Comparison of ENCODE assay signal across 1 cellular context in the genomic region with DNA sequence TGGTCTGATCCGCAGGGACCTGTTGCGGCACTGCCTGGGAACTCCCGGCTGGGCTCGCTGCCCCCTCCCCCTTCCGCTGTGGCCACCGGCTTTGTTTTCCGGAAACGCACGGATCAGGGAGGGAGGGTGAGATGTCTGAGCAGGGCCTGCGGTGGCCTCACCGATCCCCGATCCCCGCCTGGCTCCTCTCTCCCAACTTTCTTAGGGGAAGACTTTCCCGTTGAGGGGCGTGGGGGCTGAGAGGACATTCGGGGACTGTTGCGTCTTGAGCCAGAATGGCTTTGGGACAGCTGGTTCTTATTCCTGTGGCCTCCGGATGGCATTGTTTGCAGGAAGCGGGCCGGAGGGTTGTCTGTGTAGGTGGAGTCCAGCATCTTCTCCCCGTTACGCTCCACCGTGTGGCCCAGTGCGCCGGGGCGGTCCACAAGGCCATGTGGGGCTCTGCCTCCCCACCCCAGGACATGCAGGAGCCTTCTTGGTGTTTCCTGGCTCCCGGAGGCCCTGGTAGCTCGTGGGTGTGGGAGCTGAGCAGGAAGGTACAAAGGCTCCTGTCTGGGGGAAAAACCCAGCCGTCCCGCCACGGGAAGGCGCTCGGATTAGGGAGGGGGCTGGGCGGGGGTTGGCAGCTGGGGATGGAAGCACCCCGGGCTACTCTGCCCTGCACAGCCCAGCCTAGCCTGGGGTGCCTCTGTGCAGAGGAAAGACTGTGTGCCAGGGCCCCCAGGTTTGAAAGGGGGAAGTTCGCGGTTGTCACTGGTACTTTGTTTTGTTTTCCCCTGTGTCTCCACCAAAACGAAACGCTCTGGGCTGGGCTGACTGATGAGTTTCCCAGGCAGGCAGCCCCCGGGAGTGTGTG.
TF ChIP-seq lines count a peak whose summit lies in the region.

No MANE protein-coding gene starts in this region.

TF ChIP-seq in HepG2, 621 proteins besides CTCF, POLR2A, EP300 and RAD21 (continued from another document and continues in another):
- TF ChIP-seq, protein P1, sequence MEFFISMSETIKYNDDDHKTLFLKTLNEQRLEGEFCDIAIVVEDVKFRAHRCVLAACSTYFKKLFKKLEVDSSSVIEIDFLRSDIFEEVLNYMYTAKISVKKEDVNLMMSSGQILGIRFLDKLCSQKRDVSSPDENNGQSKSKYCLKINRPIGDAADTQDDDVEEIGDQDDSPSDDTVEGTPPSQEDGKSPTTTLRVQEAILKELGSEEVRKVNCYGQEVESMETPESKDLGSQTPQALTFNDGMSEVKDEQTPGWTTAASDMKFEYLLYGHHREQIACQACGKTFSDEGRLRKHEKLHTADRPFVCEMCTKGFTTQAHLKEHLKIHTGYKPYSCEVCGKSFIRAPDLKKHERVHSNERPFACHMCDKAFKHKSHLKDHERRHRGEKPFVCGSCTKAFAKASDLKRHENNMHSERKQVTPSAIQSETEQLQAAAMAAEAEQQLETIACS (CRISPR knock-in tag; IDR thresholded peaks at IDR 0.05), result no peak
- TF ChIP-seq KLF11 (CRISPR knock-in tag; IDR thresholded peaks at IDR 0.05) (no peak), LBX2 (CRISPR knock-in tag; IDR thresholded peaks at IDR 0.05; ENCODE audit: borderline replicate concordance) (no peak), DZIP1 (CRISPR knock-in tag; IDR thresholded peaks at IDR 0.05) (no peak), SOX13 (IDR thresholded peaks at IDR 0.05) (no peak), SOX13 (CRISPR knock-in tag; conservative IDR thresholded peaks at IDR 0.05 in 1 of 2, IDR thresholded peaks at IDR 0.05 in 1 of 2) (peak in 1 of 2 experiments; percentile 52; a peak in 2 of 4 replicates), ZNF34 (CRISPR knock-in tag; IDR thresholded peaks at IDR 0.05; ENCODE audit: borderline replicate concordance) (peak; percentile 56; the same call in 1 of the 2 replicates), PHF20 (CRISPR knock-in tag; IDR thresholded peaks at IDR 0.05) (peak; percentile 39; the same call in 1 of the 2 replicates), ZBTB4 (CRISPR knock-in tag; IDR thresholded peaks at IDR 0.05; ENCODE audit: borderline replicate concordance) (no peak), GTF2F1 (IDR thresholded peaks at IDR 0.05; ENCODE audit: low read length) (no peak), NFYC (CRISPR knock-in tag; IDR thresholded peaks at IDR 0.05) (no peak), BCL6 (CRISPR knock-in tag; IDR thresholded peaks at IDR 0.05) (0 out of 2 replicates have a peak, but pooled peaks have one; percentile 31), ZNF629 (CRISPR knock-in tag; conservative IDR thresholded peaks at IDR 0.05) (no peak), ATF1 (CRISPR knock-in tag; IDR thresholded peaks at IDR 0.05) (no peak), TGIF2 (CRISPR knock-in tag; IDR thresholded peaks at IDR 0.05) (peak; percentile 68; the same call in 1 of the 2 replicates), ETS1 (CRISPR knock-in tag; IDR thresholded peaks at IDR 0.05) (no peak), TFDP2 (CRISPR knock-in tag; IDR thresholded peaks at IDR 0.05) (no peak), ZNF3 (CRISPR knock-in tag; IDR thresholded peaks at IDR 0.05) (no peak), ZNF883 (CRISPR knock-in tag; IDR thresholded peaks at IDR 0.05; ENCODE audit: not compliant biosample characterization) (no peak), ZNF124 (CRISPR knock-in tag; IDR thresholded peaks at IDR 0.05) (no peak), KDM2A (CRISPR knock-in tag; IDR thresholded peaks at IDR 0.05; ENCODE audit: borderline replicate concordance, low read depth) (peak; percentile 71), ZNF546 (CRISPR knock-in tag; conservative IDR thresholded peaks at IDR 0.05) (no peak), HCFC1 (IDR thresholded peaks at IDR 0.05; ENCODE audit: low read depth, low read length) (no peak), GPBP1L1 (CRISPR knock-in tag; IDR thresholded peaks at IDR 0.05) (no peak), IRX3 (CRISPR knock-in tag; IDR thresholded peaks at IDR 0.05; ENCODE audit: borderline replicate concordance, low read depth) (no peak), ZNF460 (CRISPR knock-in tag; IDR thresholded peaks at IDR 0.05; ENCODE audit: borderline replicate concordance) (no peak), SNAPC2 (CRISPR knock-in tag; IDR thresholded peaks at IDR 0.05) (no peak), ZNF513 (CRISPR knock-in tag; conservative IDR thresholded peaks at IDR 0.05) (no peak), ZNF724P (CRISPR knock-in tag; IDR thresholded peaks at IDR 0.05; ENCODE audit: borderline replicate concordance) (no peak), ZNF672 (CRISPR knock-in tag; IDR thresholded peaks at IDR 0.05) (no peak), NPAS2 (CRISPR knock-in tag; IDR thresholded peaks at IDR 0.05; ENCODE audit: borderline replicate concordance) (no peak), SATB2 (CRISPR knock-in tag; IDR thresholded peaks at IDR 0.05) (no peak), ZNF441 (CRISPR knock-in tag; IDR thresholded peaks at IDR 0.05; ENCODE audit: borderline replicate concordance) (0 out of 2 replicates have a peak, but pooled peaks have one; percentile 19), ZNF263 (CRISPR knock-in tag; IDR thresholded peaks at IDR 0.05) (0 out of 2 replicates have a peak, but pooled peaks have one; percentile 50), GATAD2A (CRISPR knock-in tag; IDR thresholded peaks at IDR 0.05) (peak; percentile 41; the same call in 1 of the 2 replicates), SMYD3 (CRISPR knock-in tag; IDR thresholded peaks at IDR 0.05) (no peak)
- TF ChIP-seq, protein P2, sequence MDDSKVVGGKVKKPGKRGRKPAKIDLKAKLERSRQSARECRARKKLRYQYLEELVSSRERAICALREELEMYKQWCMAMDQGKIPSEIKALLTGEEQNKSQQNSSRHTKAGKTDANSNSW (CRISPR knock-in tag; IDR thresholded peaks at IDR 0.05; ENCODE audit: borderline replicate concordance), result no peak
- TF ChIP-seq, protein P3, sequence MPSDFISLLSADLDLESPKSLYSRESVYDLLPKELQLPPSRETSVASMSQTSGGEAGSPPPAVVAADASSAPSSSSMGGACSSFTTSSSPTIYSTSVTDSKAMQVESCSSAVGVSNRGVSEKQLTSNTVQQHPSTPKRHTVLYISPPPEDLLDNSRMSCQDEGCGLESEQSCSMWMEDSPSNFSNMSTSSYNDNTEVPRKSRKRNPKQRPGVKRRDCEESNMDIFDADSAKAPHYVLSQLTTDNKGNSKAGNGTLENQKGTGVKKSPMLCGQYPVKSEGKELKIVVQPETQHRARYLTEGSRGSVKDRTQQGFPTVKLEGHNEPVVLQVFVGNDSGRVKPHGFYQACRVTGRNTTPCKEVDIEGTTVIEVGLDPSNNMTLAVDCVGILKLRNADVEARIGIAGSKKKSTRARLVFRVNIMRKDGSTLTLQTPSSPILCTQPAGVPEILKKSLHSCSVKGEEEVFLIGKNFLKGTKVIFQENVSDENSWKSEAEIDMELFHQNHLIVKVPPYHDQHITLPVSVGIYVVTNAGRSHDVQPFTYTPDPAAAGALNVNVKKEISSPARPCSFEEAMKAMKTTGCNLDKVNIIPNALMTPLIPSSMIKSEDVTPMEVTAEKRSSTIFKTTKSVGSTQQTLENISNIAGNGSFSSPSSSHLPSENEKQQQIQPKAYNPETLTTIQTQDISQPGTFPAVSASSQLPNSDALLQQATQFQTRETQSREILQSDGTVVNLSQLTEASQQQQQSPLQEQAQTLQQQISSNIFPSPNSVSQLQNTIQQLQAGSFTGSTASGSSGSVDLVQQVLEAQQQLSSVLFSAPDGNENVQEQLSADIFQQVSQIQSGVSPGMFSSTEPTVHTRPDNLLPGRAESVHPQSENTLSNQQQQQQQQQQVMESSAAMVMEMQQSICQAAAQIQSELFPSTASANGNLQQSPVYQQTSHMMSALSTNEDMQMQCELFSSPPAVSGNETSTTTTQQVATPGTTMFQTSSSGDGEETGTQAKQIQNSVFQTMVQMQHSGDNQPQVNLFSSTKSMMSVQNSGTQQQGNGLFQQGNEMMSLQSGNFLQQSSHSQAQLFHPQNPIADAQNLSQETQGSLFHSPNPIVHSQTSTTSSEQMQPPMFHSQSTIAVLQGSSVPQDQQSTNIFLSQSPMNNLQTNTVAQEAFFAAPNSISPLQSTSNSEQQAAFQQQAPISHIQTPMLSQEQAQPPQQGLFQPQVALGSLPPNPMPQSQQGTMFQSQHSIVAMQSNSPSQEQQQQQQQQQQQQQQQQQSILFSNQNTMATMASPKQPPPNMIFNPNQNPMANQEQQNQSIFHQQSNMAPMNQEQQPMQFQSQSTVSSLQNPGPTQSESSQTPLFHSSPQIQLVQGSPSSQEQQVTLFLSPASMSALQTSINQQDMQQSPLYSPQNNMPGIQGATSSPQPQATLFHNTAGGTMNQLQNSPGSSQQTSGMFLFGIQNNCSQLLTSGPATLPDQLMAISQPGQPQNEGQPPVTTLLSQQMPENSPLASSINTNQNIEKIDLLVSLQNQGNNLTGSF (CRISPR knock-in tag; IDR thresholded peaks at IDR 0.05), result no peak
